In genomic region chr7:69738396-69738889, GRCh38 we compare ENCODE assay signal across 8 cellular contexts.
DNase-seq lines count a peak whose midpoint lies in the region; ATAC-seq and TF ChIP-seq lines count a peak whose summit lies in the region.

No MANE protein-coding gene starts in this region.

- H3K27ac ChIP-seq in mesodermal cell (ENCODE audit: low read depth, low read length, severe bottlenecking) = peak overlapping the region; percentile 61

- POLR2A ChIA-PET in MCF 10A (lab: Yijun Ruan, JAX) = no interaction called here

- ATAC-seq in GM18505 (IDR thresholded peaks at IDR 0.05; ENCODE audit: unreplicated experiment) = peak; percentile 68
- ATAC-seq in GM21825 (IDR thresholded peaks at IDR 0.05; ENCODE audit: unreplicated experiment) = peak; percentile 69
- no peak for ATAC-seq in sciatic nerve

- no peaks in the 10 kb centered on the region for H3K4me1 Mint-ChIP-seq in MCF 10A (ENCODE audit: insufficient read depth, unreplicated experiment)

- H3K36me3 ChIP-seq in mesodermal cell (ENCODE audit: control insufficient read depth, insufficient read depth, low read length) = no peaks in the 10 kb centered on the region

- H3K9me3 ChIP-seq in mesodermal cell (ENCODE audit: control insufficient read depth, low read length) = no peaks in the 10 kb centered on the region

- H3K27me3 Mint-ChIP-seq in MCF 10A (ENCODE audit: insufficient read depth, unreplicated experiment) = no peaks in the 10 kb centered on the region

- no peaks in the 10 kb centered on the region for H3K36me3 Mint-ChIP-seq in MCF 10A (ENCODE audit: insufficient read depth, unreplicated experiment)

- CTCF ChIA-PET in MCF 10A (lab: Yijun Ruan, JAX) = interaction anchor here (0.7 to 1.7 kb wide), 2 partner anchors 11 to 179 kb away, joined by 3 to 5 read pairs; no protein-coding TSS in a partner anchor

- TF ChIP-seq CTCF in NB4 (IDR thresholded peaks at IDR 0.05; ENCODE audit: low read depth, low read length) = no peak
- TF ChIP-seq CTCF in MCF 10A (IDR thresholded peaks at IDR 0.05; ENCODE audit: unreplicated experiment) = no peak

- H3K27ac Mint-ChIP-seq in MCF 10A (ENCODE audit: low read depth, unreplicated experiment) = no peak overlapping the region

- intact Hi-C loops in sciatic nerve (cut with DNase I) (no loop called here), MCF 10A (cut with micrococcal nuclease) (no loop called here)

- H3K4me3 ChIP-seq in NB4 (ENCODE audit: low read depth, low read length) (no peak overlapping the region), mesodermal cell (ENCODE audit: extremely low read depth, insufficient read depth, low read length, poor library complexity, severe bottlenecking) (no peak overlapping the region)

- no peak overlapping the region for H3K4me3 Mint-ChIP-seq in MCF 10A (ENCODE audit: unreplicated experiment)

- TF ChIP-seq POLR2A in GM18505 (IDR thresholded peaks at IDR 0.05; ENCODE audit: borderline replicate concordance, extremely low read depth, insufficient read depth, insufficient read length) (no peak), NB4 (IDR thresholded peaks at IDR 0.05; ENCODE audit: extremely low read depth, insufficient read length) (no peak)

- peak; percentile 21 for DNase-seq in NB4 (ENCODE audit: low read depth)
- DNase-seq in activated CD4-positive, alpha-beta T cell treated with anti-CD3 and anti-CD28 coated beads, Interleukin-2, amount 50 U/mL, for 48 hours = no peak
- no peak for DNase-seq in sciatic nerve (ENCODE audit: low spot score)
- no peak for DNase-seq in activated gamma-delta T cell (lab: John Stamatoyannopoulos, UW)
- no peak for DNase-seq in MCF 10A (ENCODE audit: unreplicated experiment)

- peaks cover 30% of the 10 kb centered on the region for H3K9me3 Mint-ChIP-seq in MCF 10A (ENCODE audit: unreplicated experiment)

- BruUV-seq in MCF 10A (replicated peaks; lab: Mats Ljungman, UMichigan) = no TSS peak

- 18 to 31% methylated on average over 2 to 3 of the region's 4 CpGs for WGBS in mesodermal cell (ENCODE audit: insufficient coverage in 2 of 2), 2 experiments

- H3K4me1 ChIP-seq in mesodermal cell (ENCODE audit: control insufficient read depth, insufficient read depth, low read length, poor library complexity, severe bottlenecking) = peaks cover 39% of the 10 kb centered on the region
